Comparison of ENCODE assay signal across 22 cellular contexts in the genomic region with DNA sequence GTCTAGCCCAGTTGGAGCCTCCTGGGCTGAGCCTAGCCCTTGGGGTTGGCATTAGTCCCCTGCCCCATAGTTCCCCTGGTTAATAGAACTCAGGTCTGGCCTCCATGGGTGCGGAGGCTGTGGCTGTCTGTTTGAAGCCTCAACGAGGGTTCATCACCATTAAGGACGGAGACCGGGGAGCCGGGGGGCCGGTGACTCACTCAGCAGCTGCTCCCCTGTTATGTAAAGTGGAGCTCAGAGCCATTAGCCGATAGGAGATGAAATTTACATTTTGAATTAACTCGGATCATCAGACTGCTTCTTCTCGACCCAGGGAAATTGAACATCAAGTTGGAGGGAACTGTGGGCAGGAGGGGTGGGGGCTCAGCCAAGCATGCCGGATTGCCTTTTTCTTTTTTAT. TPM values are rescaled to one million over a fixed set of nuclear protein-coding genes. Genes with fewer than 3 reads are reported as not detected.
DNase-seq lines count a peak whose midpoint lies in the region; ATAC-seq, FAIRE-seq and TF ChIP-seq lines count a peak whose summit lies in the region.
"Had no signal": no experiment of that assay in that cellular context is flagged by ENCODE, and none has a peak within 500 bp of the region (broad histone marks: within the 10 kb centered on the region; RNA-seq: fewer than 3 reads in every experiment).

No MANE protein-coding gene starts in this region.

- H3K36me3 ChIP-seq in HepG2 (replicated peaks in 1 of 2; ENCODE audit: control insufficient read depth in 1 of 2, insufficient read depth in 2 of 2, low read length in 2 of 2) (no peaks in the 10 kb centered on the region), right lobe of liver (no peaks in the 10 kb centered on the region)
- H3K36me3 ChIP-seq: BE2C, SJSA1 had no signal

- H3K27me3 Mint-ChIP-seq in WTC11 (ENCODE audit: low read depth) = peaks cover 4% of the 10 kb centered on the region

- POLR2A ChIA-PET in HepG2 (lab: Yijun Ruan, JAX) = interaction anchor here (1.3 to 12.9 kb wide), 3 partner anchors 9 to 14 kb away, joined by 4 to 96 read pairs (median 6); a partner anchor contains a TSS
- POLR2A ChIA-PET in WTC11 (lab: Charles Lee) = no interaction called here

- no peak for FAIRE-seq in HepG2 (lab: Jason Lieb, UNC)
- FAIRE-seq in islet of Langerhans (lab: Jason Lieb, UNC) = peak; percentile 83
- FAIRE-seq: H54 had no signal

- no peak overlapping the region for H3K27ac Mint-ChIP-seq in WTC11
- H3K27ac Mint-ChIP-seq: CD8-positive, alpha-beta T cell had no signal

- TF ChIP-seq CTCF in HepG2 (CRISPR knock-in tag; IDR thresholded peaks at IDR 0.05) (no peak), right lobe of liver (IDR thresholded peaks at IDR 0.05) (no peak), WTC11 (IDR thresholded peaks at IDR 0.05) (no peak)

- H2AFZ ChIP-seq in HepG2 (ENCODE audit: low read length) = no peak overlapping the region

- H3K4me1 Mint-ChIP-seq in WTC11 = peaks cover 30% of the 10 kb centered on the region

- no peaks in the 10 kb centered on the region for H3K79me2 ChIP-seq in HepG2 (ENCODE audit: insufficient read depth, low read length)

- in situ Hi-C loops in HepG2 (cut with HindIII; ENCODE audit: extremely low pct_ligation_motif_present, low pct_unique_long_range_greater_than_20kb) = no loop called here

- intact Hi-C loops in HepG2 (cut with micrococcal nuclease; ENCODE audit: unreplicated experiment) (no loop called here), right lobe of liver (cut with DNase I) (no loop called here)

- ATAC-seq in HepG2 (no peak), right lobe of liver (no peak), WTC11 (peak; percentile 51), GM19463 (IDR thresholded peaks at IDR 0.05; ENCODE audit: unreplicated experiment) (no peak)
- ATAC-seq: CD8-positive, alpha-beta T cell; PC-3 had no signal

- WGBS in HepG2 (ENCODE audit: low lambda C conversion rate) = 60% methylated on average over 10 of the region's 10 CpGs
- WGBS in right lobe of liver (ENCODE audit: insufficient coverage, low coverage, low lambda C conversion rate, missing lambda C conversion rate) = 77% methylated on average over 8 of the region's 10 CpGs

- peak overlapping the region; percentile 6; the same call in 1 of the 2 replicates for H3K4me3 Mint-ChIP-seq in WTC11
- H3K4me3 Mint-ChIP-seq: CD8-positive, alpha-beta T cell had no signal

- no peaks in the 10 kb centered on the region for H3K36me3 Mint-ChIP-seq in WTC11
- H3K36me3 Mint-ChIP-seq: CD8-positive, alpha-beta T cell had no signal

- H4K20me1 ChIP-seq in HepG2 (ENCODE audit: insufficient read depth, low read length) = no peaks in the 10 kb centered on the region

- H3K9me3 Mint-ChIP-seq in WTC11 = no peaks in the 10 kb centered on the region
- H3K9me3 Mint-ChIP-seq: CD8-positive, alpha-beta T cell had no signal

- TF ChIP-seq EP300 in HepG2 (IDR thresholded peaks at IDR 0.05; ENCODE audit: low read depth in 2 of 2, low read length in 2 of 2) = no peak
- TF ChIP-seq EP300 in HepG2 (CRISPR knock-in tag; IDR thresholded peaks at IDR 0.05; ENCODE audit: borderline replicate concordance) = no peak

- no peak overlapping the region for H3K9ac ChIP-seq in HepG2 (ENCODE audit: insufficient read depth, low read depth, low read length)

- no peak for TF ChIP-seq RAD21 in HepG2 (CRISPR knock-in tag; IDR thresholded peaks at IDR 0.05)

- no peak overlapping the region for H3K4me2 ChIP-seq in HepG2 (ENCODE audit: low read depth, low read length)

- H3K4me1 ChIP-seq in HepG2 (ENCODE audit: insufficient read depth, low read length) = peaks cover 62% of the 10 kb centered on the region
- peaks cover 0 to 46% (median 16%) of the 10 kb centered on the region in 4 donors for H3K4me1 ChIP-seq in right lobe of liver
- H3K4me1 ChIP-seq: BE2C, SJSA1 had no signal

- no peak overlapping the region for H3K4me3 ChIP-seq in HepG2 (replicated peaks in 1 of 3; ENCODE audit: insufficient read depth in 1 of 3, low read depth in 2 of 3, low read length in 3 of 3)
- no peak overlapping the region for H3K4me3 ChIP-seq in right lobe of liver
- H3K4me3 ChIP-seq: SJSA1 had no signal

- H3K27me3 ChIP-seq in HepG2 (ENCODE audit: control insufficient read depth in 1 of 2, insufficient read depth in 2 of 2, low read length in 2 of 2) (peaks cover 1 to 12% of the 10 kb centered on the region in 2 experiments; a peak in 3 of 5 replicates), right lobe of liver (no peaks in the 10 kb centered on the region)
- H3K27me3 ChIP-seq: BE2C had no signal

- no peaks in the 10 kb centered on the region for H3K9me3 ChIP-seq in HepG2 (ENCODE audit: low read length)
- no peaks in the 10 kb centered on the region for H3K9me3 ChIP-seq in right lobe of liver
- H3K9me3 ChIP-seq: BE2C, SJSA1 had no signal

- TF ChIP-seq POLR2A in HepG2 (IDR thresholded peaks at IDR 0.05; ENCODE audit: insufficient read depth in 1 of 2, low read depth in 2 of 2, low read length in 2 of 2) = no peak
- TF ChIP-seq POLR2A in right lobe of liver (IDR thresholded peaks at IDR 0.05) = no peak

- no peak overlapping the region for H3K27ac ChIP-seq in HepG2 (ENCODE audit: extremely low read length, insufficient read depth, low read length)
- H3K27ac ChIP-seq in right lobe of liver = peak overlapping the region in 1 of 3 donors; percentile 15
- H3K27ac ChIP-seq: 22Rv1, RWPE1, SJSA1 had no signal

- CTCF ChIA-PET in HepG2 (lab: Yijun Ruan, JAX; ENCODE audit: low intra/inter-chr PET ratio, low total read pairs) (interaction anchor here (1.9 kb wide), 1 partner anchor 47 kb away, joined by 12 read pairs; no protein-coding TSS in a partner anchor), WTC11 (lab: Charles Lee) (interaction anchor here (0.7 to 2.1 kb wide), 18 partner anchors 8 to 104 kb away, joined by 3 to 9 read pairs (median 4); a partner anchor contains a TSS)

- DNase-seq in HepG2 (ENCODE audit: low spot score) = no peak
- DNase-seq in right lobe of liver = no peak
- peak; percentile 22 for DNase-seq in WTC11 (ENCODE audit: low spot score)
- DNase-seq in stimulated activated CD4-positive, alpha-beta T cell treated with anti-CD3 and anti-CD28 coated beads, Interleukin-15, amount 100 ng/mL, for 24 hours = no peak
- DNase-seq in stimulated activated naive CD4-positive, alpha-beta T cell treated with Interleukin-2 at 50 U/mL for 16 hours (lab: John Stamatoyannopoulos, UW) = no peak
- no peak for DNase-seq in mesenteric fat pad (ENCODE audit: low spot score)
- DNase-seq: CD8-positive, alpha-beta T cell; DMS79 treated with DMSO at 0.1 percent for 48 hours; NCI-H1105; NCI-H2171 treated with DMSO at 0.1 percent for 48 hours; NCI-H446 treated with DMSO at 0.1 percent for 48 hours; NCI-H774; PC-3 had no signal

- BruUV-seq in HepG2 (replicated peaks; lab: Mats Ljungman, UMichigan) = no TSS peak

RNA-seq across cellular contexts. Expression of a gene that starts 12.3 kb away (rescaled TPM):
- total RNA-seq in HepG2 (2016; rRNA removed; fragmentation: Illumina TruSeq; extraction: Trizol) (5.4 and 12.6 TPM in 2 replicates), right lobe of liver (1,000 to 10,000 TPM in 2 of 6 experiments, 100 to 1,000 TPM in 4; 187 to 1,757 (median 778) TPM), WTC11 (2021) (0.17 to 0.30 TPM (median 0.21 TPM) in 3 replicates), mesenteric fat pad (331 TPM)
- total RNA-seq in HepG2 (2016; cell fraction: cytosol; rRNA removed; fragmentation: Illumina TruSeq; extraction: Trizol; ENCODE audit: low read depth) = 3.7 TPM in 2 replicates
- 5.2 and 15.5 TPM in 2 replicates for total RNA-seq in HepG2 (2016; cell fraction: insoluble cytoplasmic fraction; rRNA removed; fragmentation: Illumina TruSeq; extraction: Trizol)
- total RNA-seq in HepG2 (2016; cell fraction: membrane; rRNA removed; fragmentation: Illumina TruSeq; extraction: Trizol) = 3.3 and 3.9 TPM in 2 replicates
- 23.9 and 29.1 TPM in 2 replicates for total RNA-seq in HepG2 (2016; cell fraction: nucleus; rRNA removed; fragmentation: Illumina TruSeq; extraction: Trizol)
- 6.5 and 19.5 TPM in 2 replicates for polyA plus RNA-seq in HepG2 (2011; rRNA removed)
- 2.9 and 9.4 TPM in 2 replicates for polyA plus RNA-seq in HepG2 (2011; cell fraction: cytosol; rRNA removed)
- polyA plus RNA-seq in HepG2 (2011; cell fraction: nucleus; rRNA removed) = 21.5 and 61.9 TPM in 2 replicates
- 220 and 303 TPM in 2 replicates for polyA plus RNA-seq in HepG2 (2012)
- polyA plus RNA-seq in HepG2 (2016; cell fraction: cytosol; fragmentation: Illumina TruSeq; extraction: Trizol; ENCODE audit: low read depth) = 0.43 and 0.67 TPM in 2 replicates
- polyA plus RNA-seq in HepG2 (2016; cell fraction: insoluble cytoplasmic fraction; fragmentation: Illumina TruSeq; extraction: Trizol; ENCODE audit: low read depth) = 5.0 and 5.7 TPM in 2 replicates
- polyA plus RNA-seq in HepG2 (2016; cell fraction: membrane; fragmentation: Illumina TruSeq; extraction: Trizol; ENCODE audit: low read depth) = 0.71 and 0.72 TPM in 2 replicates
- 17.4 and 17.7 TPM in 2 replicates for polyA plus RNA-seq in HepG2 (2016; cell fraction: nucleus; fragmentation: Illumina TruSeq; extraction: Trizol; ENCODE audit: insufficient read depth, low read depth)
- 0.12 and 22.5 TPM in 2 replicates for polyA minus RNA-seq in HepG2 (2011; rRNA and poly(A)+ RNA removed; ENCODE audit: low replicate concordance)
- 7.7 and 23.7 TPM in 2 replicates for polyA minus RNA-seq in HepG2 (2011; cell fraction: cytosol; rRNA and poly(A)+ RNA removed)
- polyA minus RNA-seq in HepG2 (2011; cell fraction: nucleus; rRNA and poly(A)+ RNA removed) = 39.8 and 149 TPM in 2 replicates
- total RNA-seq: CD8-positive, alpha-beta T cell; G401; PC-3; SJSA1 had no signal
- polyA plus RNA-seq: AG04450 had no signal

RNA-seq across cellular contexts. Expression of a gene that starts 47.0 kb away (rescaled TPM):
- total RNA-seq in HepG2 (2016; rRNA removed; fragmentation: Illumina TruSeq; extraction: Trizol) = not detected in 2 replicates
- not detected in 2 replicates for total RNA-seq in HepG2 (2016; cell fraction: cytosol; rRNA removed; fragmentation: Illumina TruSeq; extraction: Trizol; ENCODE audit: low read depth)
- not detected in 2 replicates for total RNA-seq in HepG2 (2016; cell fraction: insoluble cytoplasmic fraction; rRNA removed; fragmentation: Illumina TruSeq; extraction: Trizol)
- total RNA-seq in HepG2 (2016; cell fraction: membrane; rRNA removed; fragmentation: Illumina TruSeq; extraction: Trizol) = not detected in 2 replicates
- not detected in 2 replicates for total RNA-seq in HepG2 (2016; cell fraction: nucleus; rRNA removed; fragmentation: Illumina TruSeq; extraction: Trizol)
- polyA plus RNA-seq in HepG2 (2011; rRNA removed) = not detected in 2 replicates
- polyA plus RNA-seq in HepG2 (2011; cell fraction: cytosol; rRNA removed) = not detected in 2 replicates
- polyA plus RNA-seq in HepG2 (2011; cell fraction: nucleus; rRNA removed) = not detected in 2 replicates
- not detected in 2 replicates for polyA plus RNA-seq in HepG2 (2012)
- polyA plus RNA-seq in HepG2 (2016; cell fraction: cytosol; fragmentation: Illumina TruSeq; extraction: Trizol; ENCODE audit: low read depth) = not detected in 2 replicates
- not detected in 2 replicates for polyA plus RNA-seq in HepG2 (2016; cell fraction: insoluble cytoplasmic fraction; fragmentation: Illumina TruSeq; extraction: Trizol; ENCODE audit: low read depth)
- not detected in 2 replicates for polyA plus RNA-seq in HepG2 (2016; cell fraction: membrane; fragmentation: Illumina TruSeq; extraction: Trizol; ENCODE audit: low read depth)
- polyA plus RNA-seq in HepG2 (2016; cell fraction: nucleus; fragmentation: Illumina TruSeq; extraction: Trizol; ENCODE audit: insufficient read depth, low read depth) = not detected in 2 replicates
- not detected in 2 replicates for polyA minus RNA-seq in HepG2 (2011; rRNA and poly(A)+ RNA removed; ENCODE audit: low replicate concordance)
- polyA minus RNA-seq in HepG2 (2011; cell fraction: cytosol; rRNA and poly(A)+ RNA removed) = not detected in 2 replicates
- polyA minus RNA-seq in HepG2 (2011; cell fraction: nucleus; rRNA and poly(A)+ RNA removed) = not detected in 2 replicates
- under 1 TPM in 4 of 6 experiments, not detected in 2; 0.14 to 0.75 (median 0.36) TPM for total RNA-seq in right lobe of liver
- total RNA-seq in WTC11 (2021) = not detected in 3 replicates
- total RNA-seq in mesenteric fat pad = 0.26 TPM
- total RNA-seq: G401, PC-3, SJSA1 had no signal
- polyA plus RNA-seq: AG04450 had no signal

RNA-seq across cellular contexts. Expression of a gene that starts 48.2 kb away (rescaled TPM):
- total RNA-seq in HepG2 (2016; rRNA removed; fragmentation: Illumina TruSeq; extraction: Trizol) = not detected in 2 replicates
- total RNA-seq in HepG2 (2016; cell fraction: cytosol; rRNA removed; fragmentation: Illumina TruSeq; extraction: Trizol; ENCODE audit: low read depth) = not detected in 2 replicates
- total RNA-seq in HepG2 (2016; cell fraction: insoluble cytoplasmic fraction; rRNA removed; fragmentation: Illumina TruSeq; extraction: Trizol) = not detected in 2 replicates
- not detected in 2 replicates for total RNA-seq in HepG2 (2016; cell fraction: membrane; rRNA removed; fragmentation: Illumina TruSeq; extraction: Trizol)
- not detected in 2 replicates for total RNA-seq in HepG2 (2016; cell fraction: nucleus; rRNA removed; fragmentation: Illumina TruSeq; extraction: Trizol)
- 0.04 and 0.05 TPM in 2 replicates for polyA plus RNA-seq in HepG2 (2011; rRNA removed)
- polyA plus RNA-seq in HepG2 (2011; cell fraction: cytosol; rRNA removed) = 0.03 TPM in 1 of 2 replicates, not detected in the other
- not detected in 2 replicates for polyA plus RNA-seq in HepG2 (2011; cell fraction: nucleus; rRNA removed)
- 0.13 and 0.42 TPM in 2 replicates for polyA plus RNA-seq in HepG2 (2012)
- polyA plus RNA-seq in HepG2 (2016; cell fraction: cytosol; fragmentation: Illumina TruSeq; extraction: Trizol; ENCODE audit: low read depth) = not detected in 2 replicates
- not detected in 2 replicates for polyA plus RNA-seq in HepG2 (2016; cell fraction: insoluble cytoplasmic fraction; fragmentation: Illumina TruSeq; extraction: Trizol; ENCODE audit: low read depth)
- not detected in 2 replicates for polyA plus RNA-seq in HepG2 (2016; cell fraction: membrane; fragmentation: Illumina TruSeq; extraction: Trizol; ENCODE audit: low read depth)
- not detected in 2 replicates for polyA plus RNA-seq in HepG2 (2016; cell fraction: nucleus; fragmentation: Illumina TruSeq; extraction: Trizol; ENCODE audit: insufficient read depth, low read depth)
- 0.22 and 0.26 TPM in 2 replicates for polyA minus RNA-seq in HepG2 (2011; rRNA and poly(A)+ RNA removed; ENCODE audit: low replicate concordance)
- not detected in 2 replicates for polyA minus RNA-seq in HepG2 (2011; cell fraction: cytosol; rRNA and poly(A)+ RNA removed)
- polyA minus RNA-seq in HepG2 (2011; cell fraction: nucleus; rRNA and poly(A)+ RNA removed) = not detected in 2 replicates
- total RNA-seq in right lobe of liver = under 1 TPM in 4 of 6 experiments, not detected in 2; 0.09 to 0.50 (median 0.33) TPM
- total RNA-seq in WTC11 (2021) = 0.70 to 2.6 TPM (median 2.4 TPM) in 3 replicates
- total RNA-seq in mesenteric fat pad = 0.16 TPM
- total RNA-seq: CD8-positive, alpha-beta T cell; PC-3; SJSA1 had no signal
- polyA plus RNA-seq: AG04450 had no signal

Comparison
In these comparisons a context has a peak if more than half of its experiments do, and no peak if none do; other contexts are left out.
1. RNA of a gene that starts 12.3 kb away (total RNA-seq): 187 to 1,757 TPM in right lobe of liver and 331 TPM in mesenteric fat pad (single experiment); 3.3 to 29.1 TPM in HepG2 and 0.17 to 0.30 TPM in WTC11; every median in the first group is over 4 times any median in the second.